Comparison of ENCODE assay signal across 8 cellular contexts in genomic region chr20:8602389-8603116, GRCh38.
DNase-seq lines count a peak whose midpoint lies in the region; ATAC-seq, FAIRE-seq and TF ChIP-seq lines count a peak whose summit lies in the region.

No MANE protein-coding gene starts in this region.

- H3K56ac ChIP-seq in mesendoderm (ENCODE audit: low read length) = no peak overlapping the region

- no peak overlapping the region for H3K9ac ChIP-seq in mesendoderm (ENCODE audit: low read length)

- no peaks in the 10 kb centered on the region for H3K79me2 ChIP-seq in mesendoderm (ENCODE audit: control insufficient read depth, insufficient read depth, low read length)

- TF ChIP-seq CTCF in A549 (IDR thresholded peaks at IDR 0.05) = no peak
- no peak for TF ChIP-seq CTCF in body of pancreas (IDR thresholded peaks at IDR 0.05)
- TF ChIP-seq CTCF in prostate gland (IDR thresholded peaks at IDR 0.05) = no peak

- TF ChIP-seq POLR2A in A549 (IDR thresholded peaks at IDR 0.05; ENCODE audit: low read length) (no peak), body of pancreas (IDR thresholded peaks at IDR 0.05) (no peak), prostate gland (IDR thresholded peaks at IDR 0.05) (no peak)

- H3K4ac ChIP-seq in mesendoderm (ENCODE audit: low read depth, low read length) = no peak overlapping the region

- H2BK5ac ChIP-seq in mesendoderm (ENCODE audit: low read length) = no peak overlapping the region

- ATAC-seq in A549 = no peak
- peak; percentile 90 for ATAC-seq in GM19035 (IDR thresholded peaks at IDR 0.05; ENCODE audit: unreplicated experiment)
- peak; percentile 94 for ATAC-seq in HG03196 (IDR thresholded peaks at IDR 0.05; ENCODE audit: unreplicated experiment)
- ATAC-seq in body of pancreas = peak; percentile 58

- no peak overlapping the region for H2BK15ac ChIP-seq in mesendoderm (replicated peaks; ENCODE audit: low read depth)

- TF ChIP-seq RAD21 in A549 (conservative IDR thresholded peaks at IDR 0.05 in 1 of 2, IDR thresholded peaks at IDR 0.05 in 1 of 2) = no peak

- H4K5ac ChIP-seq in mesendoderm (ENCODE audit: low read length) = no peak overlapping the region

- POLR2A ChIA-PET in A549 (lab: Yijun Ruan, JAX) = no interaction called here

- no peak overlapping the region for H2AK5ac ChIP-seq in mesendoderm (ENCODE audit: low read length)

- H3K4me1 ChIP-seq in A549 = no peaks in the 10 kb centered on the region
- H3K4me1 ChIP-seq in body of pancreas = peaks cover 12% of the 10 kb centered on the region
- H3K4me1 ChIP-seq in prostate gland (replicated peaks) = no peaks in the 10 kb centered on the region
- H3K4me1 ChIP-seq in mesendoderm (ENCODE audit: control insufficient read depth, low read depth, low read length) = no peaks in the 10 kb centered on the region

- no peaks in the 10 kb centered on the region for H3K9me3 ChIP-seq in A549
- no peaks in the 10 kb centered on the region for H3K9me3 ChIP-seq in body of pancreas
- H3K9me3 ChIP-seq in prostate gland = no peaks in the 10 kb centered on the region

- H3K4me2 ChIP-seq in A549 (no peak overlapping the region), mesendoderm (ENCODE audit: low read length) (no peak overlapping the region)

- no peak for DNase-seq in A549 (ENCODE audit: low read depth in 1 of 2, low spot score in 1 of 2)
- DNase-seq in body of pancreas = no peak
- no peak for DNase-seq in prostate gland (ENCODE audit: low spot score)
- no peak for DNase-seq in mesendoderm
- DNase-seq in cerebellar nuclear complex (lab: John Stamatoyannopoulos, UW) = no peak
- DNase-seq in globus pallidus (ENCODE audit: low spot score) = no peak

- intact Hi-C loops in body of pancreas (cut with DNase I) (no loop called here), prostate gland (cut with DNase I) (no loop called here)

- H3K18ac ChIP-seq in mesendoderm (ENCODE audit: low read length) = no peak overlapping the region

- no peak for TF ChIP-seq EP300 in A549 (IDR thresholded peaks at IDR 0.05)

- WGBS in A549 (ENCODE audit: missing lambda C conversion rate) = 62% methylated on average over 3 of the region's 3 CpGs
- WGBS in body of pancreas, 2 donors = 44 to 46% methylated on average over 3 of the region's 3 CpGs
- WGBS in prostate gland = 55% methylated on average over 3 of the region's 3 CpGs
- no CpG with 5 or more reads among the region's 3 CpGs for WGBS in mesendoderm (ENCODE audit: extremely low coverage, insufficient coverage, low lambda C conversion rate)

- no peak overlapping the region for H4K8ac ChIP-seq in mesendoderm (ENCODE audit: low read depth, low read length)

- CTCF ChIA-PET in A549 (lab: Yijun Ruan, JAX) = interaction anchor here (1.4 to 1.8 kb wide), 2 partner anchors 21 to 119 kb away, joined by 3 to 5 read pairs; no protein-coding TSS in a partner anchor

- H3K27me3 ChIP-seq in body of pancreas (no peaks in the 10 kb centered on the region), prostate gland (replicated peaks; ENCODE audit: insufficient read depth) (no peaks in the 10 kb centered on the region), mesendoderm (ENCODE audit: insufficient read depth, low read length, poor library complexity) (no peaks in the 10 kb centered on the region)

- FAIRE-seq in A549 (lab: Jason Lieb, UNC) = peak; percentile 77

- H3K23ac ChIP-seq in mesendoderm (ENCODE audit: low read length) = no peak overlapping the region

- no peak overlapping the region for H2BK120ac ChIP-seq in mesendoderm (ENCODE audit: low read depth, low read length)

- H3K79me1 ChIP-seq in mesendoderm (ENCODE audit: low read length) = no peaks in the 10 kb centered on the region

- H3K36me3 ChIP-seq in body of pancreas (replicated peaks in 1 of 2; ENCODE audit: insufficient read depth in 1 of 2, low read depth in 2 of 2) (no peaks in the 10 kb centered on the region), prostate gland (no peaks in the 10 kb centered on the region), mesendoderm (ENCODE audit: control insufficient read depth, insufficient read depth, low read length) (no peaks in the 10 kb centered on the region)

- no peak overlapping the region for H3K4me3 ChIP-seq in A549
- no peak overlapping the region for H3K4me3 ChIP-seq in body of pancreas
- no peak overlapping the region for H3K4me3 ChIP-seq in prostate gland
- no peak overlapping the region for H3K4me3 ChIP-seq in mesendoderm (ENCODE audit: low read length)

- H3K27ac ChIP-seq in A549 = no peak overlapping the region
- peak overlapping the region in 2 of 4 donors; percentile 52 to 55 for H3K27ac ChIP-seq in body of pancreas
- peak overlapping the region; percentile 21 to 51 for H3K27ac ChIP-seq in prostate gland
- H3K27ac ChIP-seq in mesendoderm (ENCODE audit: low read depth, low read length) = no peak overlapping the region

TF ChIP-seq in A549, 52 proteins besides CTCF, POLR2A, EP300 and RAD21:
- TF ChIP-seq RFX5 (IDR thresholded peaks at IDR 0.05) = no peak
- no peak for TF ChIP-seq TFCP2L1 (CRISPR knock-in tag; IDR thresholded peaks at IDR 0.05)
- no peak for TF ChIP-seq ZNF302 (CRISPR knock-in tag; IDR thresholded peaks at IDR 0.05)
- TF ChIP-seq, protein P1, sequence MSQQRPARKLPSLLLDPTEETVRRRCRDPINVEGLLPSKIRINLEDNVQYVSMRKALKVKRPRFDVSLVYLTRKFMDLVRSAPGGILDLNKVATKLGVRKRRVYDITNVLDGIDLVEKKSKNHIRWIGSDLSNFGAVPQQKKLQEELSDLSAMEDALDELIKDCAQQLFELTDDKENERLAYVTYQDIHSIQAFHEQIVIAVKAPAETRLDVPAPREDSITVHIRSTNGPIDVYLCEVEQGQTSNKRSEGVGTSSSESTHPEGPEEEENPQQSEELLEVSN (IDR thresholded peaks at IDR 0.05; ENCODE audit: borderline replicate concordance, low read depth) = no peak
- no peak for TF ChIP-seq KDM5A (IDR thresholded peaks at IDR 0.05)
- no peak for TF ChIP-seq JUN (IDR thresholded peaks at IDR 0.05)
- no peak for TF ChIP-seq NFE2L2 (conservative IDR thresholded peaks at IDR 0.05; ENCODE audit: low read length)
- TF ChIP-seq RNF2 (IDR thresholded peaks at IDR 0.05; ENCODE audit: borderline replicate concordance, low read depth) = no peak
- TF ChIP-seq JUNB (IDR thresholded peaks at IDR 0.05) = no peak
- no peak for TF ChIP-seq FOSB (CRISPR knock-in tag; IDR thresholded peaks at IDR 0.05)
- TF ChIP-seq ZFP36 (IDR thresholded peaks at IDR 0.05; ENCODE audit: borderline replicate concordance, partially characterized antibody) = no peak
- TF ChIP-seq, protein P2, sequence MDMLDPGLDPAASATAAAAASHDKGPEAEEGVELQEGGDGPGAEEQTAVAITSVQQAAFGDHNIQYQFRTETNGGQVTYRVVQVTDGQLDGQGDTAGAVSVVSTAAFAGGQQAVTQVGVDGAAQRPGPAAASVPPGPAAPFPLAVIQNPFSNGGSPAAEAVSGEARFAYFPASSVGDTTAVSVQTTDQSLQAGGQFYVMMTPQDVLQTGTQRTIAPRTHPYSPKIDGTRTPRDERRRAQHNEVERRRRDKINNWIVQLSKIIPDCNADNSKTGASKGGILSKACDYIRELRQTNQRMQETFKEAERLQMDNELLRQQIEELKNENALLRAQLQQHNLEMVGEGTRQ (IDR thresholded peaks at IDR 0.05) = no peak
- TF ChIP-seq RCOR1 (IDR thresholded peaks at IDR 0.05; ENCODE audit: low read depth, low read length) = no peak
- TF ChIP-seq NPAS2 (CRISPR knock-in tag; IDR thresholded peaks at IDR 0.05; ENCODE audit: borderline replicate concordance) = no peak
- no peak for TF ChIP-seq EHMT2 (IDR thresholded peaks at IDR 0.05; ENCODE audit: low read depth)
- TF ChIP-seq HOXB13 (CRISPR knock-in tag; IDR thresholded peaks at IDR 0.05; ENCODE audit: low read depth) = no peak
- no peak for TF ChIP-seq MAFK (IDR thresholded peaks at IDR 0.05; ENCODE audit: partially characterized antibody)

Comparison
In these comparisons a context has a peak if more than half of its experiments do, and no peak if none do; other contexts are left out.
1. ATAC-seq: peak in GM19035 (single experiment), HG03196 (single experiment) and body of pancreas (single experiment); none in A549 (0 of 2).
2. H3K27ac ChIP-seq: peak in prostate gland (2 of 2); none in A549 (0 of 2) and mesendoderm (single experiment).